Comparison of ENCODE assay signal across 1 cellular context in the genomic region with DNA sequence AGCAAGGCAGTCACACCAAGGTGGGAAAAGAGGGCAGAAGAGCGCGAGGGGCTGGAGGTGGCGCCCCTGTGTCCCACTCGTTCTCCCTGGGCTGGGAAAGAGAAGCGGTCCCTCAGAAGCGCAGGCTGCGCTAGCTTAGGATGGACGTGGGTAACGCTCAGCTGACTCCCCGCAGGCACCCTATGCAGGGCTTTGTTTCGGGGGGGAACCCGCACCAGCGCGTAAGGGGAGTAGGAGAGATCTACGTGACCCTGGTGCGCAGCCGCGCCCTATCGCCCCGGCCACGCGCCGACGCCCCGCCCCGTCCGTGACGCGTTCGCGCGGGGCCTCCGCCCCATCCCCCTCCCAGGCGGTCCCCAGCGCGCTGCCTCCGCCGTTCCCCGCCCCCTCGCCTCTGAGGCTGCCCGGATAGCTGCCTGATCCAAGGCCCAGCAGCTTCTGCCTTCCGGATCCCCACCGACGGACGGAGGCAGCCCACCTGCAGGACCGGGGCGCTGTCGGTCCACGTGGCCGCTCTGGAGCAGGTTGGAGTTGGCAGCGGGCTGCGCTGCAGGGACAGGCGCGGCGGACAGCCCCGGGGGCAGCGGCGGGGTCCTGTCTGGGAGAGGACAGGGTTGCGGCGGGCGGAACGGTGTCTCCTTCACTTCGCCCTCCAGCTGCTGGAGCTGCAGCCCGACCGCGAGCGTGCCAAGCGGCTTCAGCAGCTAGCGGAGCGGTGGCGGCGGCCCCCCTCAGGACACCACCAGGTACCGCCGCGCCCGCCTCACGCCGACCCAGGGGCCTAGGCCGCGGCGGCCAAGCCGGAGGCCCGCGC.
TF ChIP-seq lines count a peak whose summit lies in the region.

Gene VDAC2, plus strand, starts transcription at position 604 of the 814 bp plus-strand sequence. CDS start 363 bp downstream, outside the sequence.

TF ChIP-seq in HepG2, 621 proteins besides CTCF, POLR2A, EP300 and RAD21 (continued from another document and continues in another):
- TF ChIP-seq, protein P1, sequence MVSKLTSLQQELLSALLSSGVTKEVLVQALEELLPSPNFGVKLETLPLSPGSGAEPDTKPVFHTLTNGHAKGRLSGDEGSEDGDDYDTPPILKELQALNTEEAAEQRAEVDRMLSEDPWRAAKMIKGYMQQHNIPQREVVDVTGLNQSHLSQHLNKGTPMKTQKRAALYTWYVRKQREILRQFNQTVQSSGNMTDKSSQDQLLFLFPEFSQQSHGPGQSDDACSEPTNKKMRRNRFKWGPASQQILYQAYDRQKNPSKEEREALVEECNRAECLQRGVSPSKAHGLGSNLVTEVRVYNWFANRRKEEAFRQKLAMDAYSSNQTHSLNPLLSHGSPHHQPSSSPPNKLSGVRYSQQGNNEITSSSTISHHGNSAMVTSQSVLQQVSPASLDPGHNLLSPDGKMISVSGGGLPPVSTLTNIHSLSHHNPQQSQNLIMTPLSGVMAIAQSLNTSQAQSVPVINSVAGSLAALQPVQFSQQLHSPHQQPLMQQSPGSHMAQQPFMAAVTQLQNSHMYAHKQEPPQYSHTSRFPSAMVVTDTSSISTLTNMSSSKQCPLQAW (CRISPR knock-in tag; IDR thresholded peaks at IDR 0.05): peak; percentile 94
- TF ChIP-seq ZNF12 (CRISPR knock-in tag; IDR thresholded peaks at IDR 0.05) (peak; percentile 32; the same call in 1 of the 2 replicates), MTERF4 (CRISPR knock-in tag; IDR thresholded peaks at IDR 0.05) (peak; percentile 92; the same call in 1 of the 2 replicates), NONO (IDR thresholded peaks at IDR 0.05) (no peak), NONO (CRISPR knock-in tag; conservative IDR thresholded peaks at IDR 0.05) (peak; percentile 94), GABPA (IDR thresholded peaks at IDR 0.05; ENCODE audit: low read depth, low read length) (no peak), GABPA (CRISPR knock-in tag; IDR thresholded peaks at IDR 0.05; ENCODE audit: low read depth) (no peak), ELF4 (CRISPR knock-in tag; IDR thresholded peaks at IDR 0.05; ENCODE audit: borderline replicate concordance) (no peak), ZNF235 (CRISPR knock-in tag; IDR thresholded peaks at IDR 0.05; ENCODE audit: borderline replicate concordance) (0 out of 2 replicates have a peak, but pooled peaks have one; percentile 39), ZNF3 (CRISPR knock-in tag; IDR thresholded peaks at IDR 0.05) (no peak), NFIB (CRISPR knock-in tag; IDR thresholded peaks at IDR 0.05; ENCODE audit: borderline replicate concordance) (0 out of 2 replicates have a peak, but pooled peaks have one; percentile 35), ZSCAN5A (CRISPR knock-in tag; IDR thresholded peaks at IDR 0.05; ENCODE audit: borderline replicate concordance) (no peak), ELF3 (CRISPR knock-in tag; IDR thresholded peaks at IDR 0.05) (peak; percentile 65), NR2F1 (CRISPR knock-in tag; IDR thresholded peaks at IDR 0.05) (peak in 1 of 2 experiments; percentile 15; a peak in 2 of 4 replicates), MEF2D (CRISPR knock-in tag; IDR thresholded peaks at IDR 0.05) (peak; percentile 55; the same call in 1 of the 2 replicates), ZNF773 (CRISPR knock-in tag; IDR thresholded peaks at IDR 0.05; ENCODE audit: borderline replicate concordance) (0 out of 2 replicates have a peak, but pooled peaks have one; percentile 86), PAWR (CRISPR knock-in tag; IDR thresholded peaks at IDR 0.05; ENCODE audit: borderline replicate concordance) (no peak), RFX1 (IDR thresholded peaks at IDR 0.05) (no peak), HNF4A (CRISPR knock-in tag; IDR thresholded peaks at IDR 0.05) (no peak), DPF2 (CRISPR knock-in tag; IDR thresholded peaks at IDR 0.05; ENCODE audit: borderline replicate concordance, low read depth) (0 out of 2 replicates have a peak, but pooled peaks have one; percentile 34), RFX5 (IDR thresholded peaks at IDR 0.05; ENCODE audit: low read depth, low read length) (no peak; the same call in 1 of the 2 replicates), ZFX (CRISPR knock-in tag; IDR thresholded peaks at IDR 0.05; ENCODE audit: low read depth) (peak; percentile 96), TBP (CRISPR knock-in tag; IDR thresholded peaks at IDR 0.05) (no peak), ZNF292 (CRISPR knock-in tag; IDR thresholded peaks at IDR 0.05; ENCODE audit: borderline replicate concordance, low read depth) (peak; percentile 55; the same call in 1 of the 2 replicates), PHF8 (CRISPR knock-in tag; IDR thresholded peaks at IDR 0.05) (peak; percentile 77), ZNF10 (CRISPR knock-in tag; IDR thresholded peaks at IDR 0.05; ENCODE audit: borderline replicate concordance, low read depth) (no peak), ZBTB44 (CRISPR knock-in tag; IDR thresholded peaks at IDR 0.05) (0 out of 2 replicates have a peak, but pooled peaks have one; percentile 25), RCOR2 (CRISPR knock-in tag; IDR thresholded peaks at IDR 0.05) (no peak), PREB (CRISPR knock-in tag; IDR thresholded peaks at IDR 0.05) (no peak), CBX1 (IDR thresholded peaks at IDR 0.05; ENCODE audit: low read depth) (no peak), HOMEZ (CRISPR knock-in tag; IDR thresholded peaks at IDR 0.05; ENCODE audit: low read depth) (no peak), ZNF34 (CRISPR knock-in tag; IDR thresholded peaks at IDR 0.05; ENCODE audit: borderline replicate concordance) (peak; percentile 98), ZNF431 (CRISPR knock-in tag; IDR thresholded peaks at IDR 0.05; ENCODE audit: borderline replicate concordance, low read depth) (peak; percentile 14), POLR2AphosphoS2 (IDR thresholded peaks at IDR 0.05; ENCODE audit: low read depth, low read length) (no peak), MLLT10 (CRISPR knock-in tag; IDR thresholded peaks at IDR 0.05) (no peak), KAT8 (CRISPR knock-in tag; IDR thresholded peaks at IDR 0.05) (peak; percentile 88), SMYD3 (CRISPR knock-in tag; IDR thresholded peaks at IDR 0.05) (no peak), RNF219 (CRISPR knock-in tag; IDR thresholded peaks at IDR 0.05) (no peak), PAF1 (CRISPR knock-in tag; IDR thresholded peaks at IDR 0.05) (no peak), ZNF382 (CRISPR knock-in tag; IDR thresholded peaks at IDR 0.05; ENCODE audit: borderline replicate concordance) (no peak), CHD4 (IDR thresholded peaks at IDR 0.05; ENCODE audit: borderline replicate concordance, low read length) (no peak), PHF21A (CRISPR knock-in tag; IDR thresholded peaks at IDR 0.05) (peak; percentile 16), GTF3A (CRISPR knock-in tag; conservative IDR thresholded peaks at IDR 0.05) (peak; percentile 98), ZNF274 (CRISPR knock-in tag; IDR thresholded peaks at IDR 0.05) (peak; percentile 74; the same call in 1 of the 2 replicates), TSC22D2 (CRISPR knock-in tag; IDR thresholded peaks at IDR 0.05; ENCODE audit: borderline replicate concordance) (peak; percentile 82)
- TF ChIP-seq, protein P2, sequence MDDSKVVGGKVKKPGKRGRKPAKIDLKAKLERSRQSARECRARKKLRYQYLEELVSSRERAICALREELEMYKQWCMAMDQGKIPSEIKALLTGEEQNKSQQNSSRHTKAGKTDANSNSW (CRISPR knock-in tag; IDR thresholded peaks at IDR 0.05; ENCODE audit: borderline replicate concordance): no peak
- TF ChIP-seq, protein P3, sequence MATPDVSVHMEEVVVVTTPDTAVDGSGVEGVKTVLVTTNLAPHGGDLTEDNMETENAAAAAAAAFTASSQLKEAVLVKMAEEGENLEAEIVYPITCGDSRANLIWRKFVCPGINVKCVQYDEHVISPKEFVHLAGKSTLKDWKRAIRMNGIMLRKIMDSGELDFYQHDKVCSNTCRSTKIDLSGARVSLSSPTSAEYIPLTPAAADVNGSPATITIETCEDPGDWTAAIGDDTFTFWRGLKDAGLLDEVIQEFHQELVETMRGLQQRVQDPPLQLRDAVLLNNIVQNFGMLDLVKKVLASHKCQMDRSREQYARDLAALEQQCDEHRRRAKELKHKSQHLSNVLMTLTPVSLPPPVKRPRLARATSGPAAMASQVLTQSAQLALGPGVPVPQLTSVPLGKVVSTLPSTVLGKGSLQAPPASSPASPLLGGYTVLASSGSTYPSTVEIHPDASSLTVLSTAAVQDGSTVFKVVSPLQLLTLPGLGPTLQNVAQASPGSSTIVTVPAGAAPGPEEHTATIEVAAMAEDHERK (CRISPR knock-in tag; IDR thresholded peaks at IDR 0.05; ENCODE audit: low read depth): peak; percentile 69; the same call in 1 of the 2 replicates
- TF ChIP-seq, protein P4, sequence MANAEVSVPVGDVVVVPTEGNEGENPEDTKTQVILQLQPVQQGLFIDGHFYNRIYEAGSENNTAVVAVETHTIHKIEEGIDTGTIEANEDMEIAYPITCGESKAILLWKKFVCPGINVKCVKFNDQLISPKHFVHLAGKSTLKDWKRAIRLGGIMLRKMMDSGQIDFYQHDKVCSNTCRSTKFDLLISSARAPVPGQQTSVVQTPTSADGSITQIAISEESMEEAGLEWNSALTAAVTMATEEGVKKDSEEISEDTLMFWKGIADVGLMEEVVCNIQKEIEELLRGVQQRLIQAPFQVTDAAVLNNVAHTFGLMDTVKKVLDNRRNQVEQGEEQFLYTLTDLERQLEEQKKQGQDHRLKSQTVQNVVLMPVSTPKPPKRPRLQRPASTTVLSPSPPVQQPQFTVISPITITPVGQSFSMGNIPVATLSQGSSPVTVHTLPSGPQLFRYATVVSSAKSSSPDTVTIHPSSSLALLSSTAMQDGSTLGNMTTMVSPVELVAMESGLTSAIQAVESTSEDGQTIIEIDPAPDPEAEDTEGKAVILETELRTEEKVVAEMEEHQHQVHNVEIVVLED (CRISPR knock-in tag; IDR thresholded peaks at IDR 0.05; ENCODE audit: borderline replicate concordance): peak; percentile 91
